ENCODE assay signal across 8 cellular contexts in the genomic region with DNA sequence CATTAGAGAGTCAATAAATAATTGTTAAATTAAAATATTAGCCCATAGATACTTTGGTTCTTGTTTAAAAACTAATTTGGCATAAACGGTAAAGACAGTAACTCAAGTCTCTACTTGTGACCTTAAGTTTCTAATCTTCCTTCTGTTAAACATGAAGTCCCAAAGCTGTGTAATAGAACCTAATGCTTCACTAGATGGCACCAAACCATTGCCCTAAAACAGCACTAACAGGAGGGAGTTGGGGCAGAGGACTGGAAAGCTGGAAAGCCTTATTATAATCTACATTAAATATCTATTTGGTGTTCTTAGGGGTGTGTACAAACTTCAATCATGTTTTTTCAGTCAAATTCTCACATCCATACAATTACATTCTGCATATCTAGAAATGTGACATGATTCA.
DNase-seq lines count a peak whose midpoint lies in the region; ATAC-seq and TF ChIP-seq lines count a peak whose summit lies in the region.

No MANE protein-coding gene starts in this region.

- no peak overlapping the region for H4K5ac ChIP-seq in mesendoderm (ENCODE audit: low read length)

- no peak for ATAC-seq in GM21515 (IDR thresholded peaks at IDR 0.05; ENCODE audit: unreplicated experiment)

- no peaks in the 10 kb centered on the region for H3K79me2 ChIP-seq in mesendoderm (ENCODE audit: control insufficient read depth, insufficient read depth, low read length)

- H3K36me3 ChIP-seq in brain microvascular endothelial cell (replicated peaks) (no peaks in the 10 kb centered on the region), mesendoderm (ENCODE audit: control insufficient read depth, insufficient read depth, low read length) (no peaks in the 10 kb centered on the region), ascending aorta (no peaks in the 10 kb centered on the region)

- no peak overlapping the region for H2BK5ac ChIP-seq in mesendoderm (ENCODE audit: low read length)

- H3K56ac ChIP-seq in mesendoderm (ENCODE audit: low read length): no peak overlapping the region

- no peak overlapping the region for H3K9ac ChIP-seq in mesendoderm (ENCODE audit: low read length)

- no peak overlapping the region for H3K4me3 ChIP-seq in brain microvascular endothelial cell (ENCODE audit: low read depth, low read length)
- H3K4me3 ChIP-seq in mesendoderm (ENCODE audit: low read length): no peak overlapping the region
- no peak overlapping the region for H3K4me3 ChIP-seq in ascending aorta

- no peak overlapping the region for H3K4ac ChIP-seq in mesendoderm (ENCODE audit: low read depth, low read length)

- H3K23ac ChIP-seq in mesendoderm (ENCODE audit: low read length): no peak overlapping the region

- H3K27me3 ChIP-seq in brain microvascular endothelial cell (replicated peaks) (no peaks in the 10 kb centered on the region), mesendoderm (ENCODE audit: insufficient read depth, low read length, poor library complexity) (no peaks in the 10 kb centered on the region), ascending aorta (no peaks in the 10 kb centered on the region)

- TF ChIP-seq CTCF in brain microvascular endothelial cell (IDR thresholded peaks at IDR 0.05; ENCODE audit: low read depth, low read length, missing control alignments) (peak; percentile 32), ascending aorta (IDR thresholded peaks at IDR 0.05) (no peak)

- H3K79me1 ChIP-seq in mesendoderm (ENCODE audit: low read length): no peaks in the 10 kb centered on the region

- peak; percentile 1 for DNase-seq in NCI-H2227 (lab: John Stamatoyannopoulos, UW; ENCODE audit: unreplicated experiment)
- no peak for DNase-seq in NCI-H2227 treated with DMSO at 0.1 percent for 48 hours (lab: John Stamatoyannopoulos, UW)
- DNase-seq in NCI-H2107 treated with DMSO at 0.1 percent for 48 hours (lab: John Stamatoyannopoulos, UW; ENCODE audit: unreplicated experiment): peak; percentile 81
- peak; percentile 4 for DNase-seq in brain microvascular endothelial cell
- DNase-seq in mesendoderm: peak; percentile 72
- DNase-seq in AG08395 (ENCODE audit: low spot score): no peak
- DNase-seq in ascending aorta (ENCODE audit: low spot score in 2 of 2): no peak

- H3K4me1 ChIP-seq in mesendoderm (ENCODE audit: control insufficient read depth, low read depth, low read length): no peaks in the 10 kb centered on the region
- no peaks in the 10 kb centered on the region for H3K4me1 ChIP-seq in ascending aorta

- no peak overlapping the region for H3K4me2 ChIP-seq in mesendoderm (ENCODE audit: low read length)

- no peak overlapping the region for H3K27ac ChIP-seq in brain microvascular endothelial cell
- no peak overlapping the region for H3K27ac ChIP-seq in mesendoderm (ENCODE audit: low read depth, low read length)
- H3K27ac ChIP-seq in ascending aorta: no peak overlapping the region

- no peak overlapping the region for H2AK5ac ChIP-seq in mesendoderm (ENCODE audit: low read length)

- no peaks in the 10 kb centered on the region for H3K9me3 ChIP-seq in ascending aorta

- WGBS in mesendoderm (ENCODE audit: extremely low coverage, insufficient coverage, low lambda C conversion rate): no CpG with 5 or more reads among the region's 1 CpG

- H2BK15ac ChIP-seq in mesendoderm (replicated peaks; ENCODE audit: low read depth): no peak overlapping the region

- no peak overlapping the region for H2BK120ac ChIP-seq in mesendoderm (ENCODE audit: low read depth, low read length)

- no peak overlapping the region for H4K8ac ChIP-seq in mesendoderm (ENCODE audit: low read depth, low read length)

- intact Hi-C loops in ascending aorta (cut with DNase I): no loop called here

- no peak overlapping the region for H3K18ac ChIP-seq in mesendoderm (ENCODE audit: low read length)

- in situ Hi-C loops in brain microvascular endothelial cell (cut with HindIII; ENCODE audit: low pct_ligation_motif_present, low sequenced_read_pairs): no loop called here

Comparison
In these comparisons a context has a peak if more than half of its experiments do, and no peak if none do; other contexts are left out.
1. DNase-seq: peak in NCI-H2227 (single experiment), NCI-H2107 treated with DMSO at 0.1 percent for 48 hours (single experiment), brain microvascular endothelial cell (single experiment) and mesendoderm (single experiment); none in NCI-H2227 treated with DMSO at 0.1 percent for 48 hours (single experiment), AG08395 (single experiment) and ascending aorta (0 of 2).